ENCODE assay signal across 1 cellular context in genomic region chr4:100347241-100347640, GRCh38.
TF ChIP-seq lines count a peak whose summit lies in the region.

No MANE protein-coding gene starts in this region.

TF ChIP-seq in A549, 52 proteins besides CTCF, POLR2A, EP300 and RAD21 (continued from another document):
- TF ChIP-seq HMGXB4 (CRISPR knock-in tag; IDR thresholded peaks at IDR 0.05; ENCODE audit: borderline replicate concordance) (no peak), CBX2 (IDR thresholded peaks at IDR 0.05; ENCODE audit: borderline replicate concordance, low read depth) (no peak), JUN (IDR thresholded peaks at IDR 0.05) (no peak), HEYL (CRISPR knock-in tag; IDR thresholded peaks at IDR 0.05) (no peak), REST (IDR thresholded peaks at IDR 0.05) (no peak), ZSCAN20 (CRISPR knock-in tag; IDR thresholded peaks at IDR 0.05) (no peak), EHF (CRISPR knock-in tag; IDR thresholded peaks at IDR 0.05) (no peak), EHMT2 (IDR thresholded peaks at IDR 0.05; ENCODE audit: low read depth) (no peak), RFX5 (IDR thresholded peaks at IDR 0.05) (no peak), HDAC2 (IDR thresholded peaks at IDR 0.05) (no peak), FOSL2 (IDR thresholded peaks at IDR 0.05) (no peak), FOSL2 (CRISPR knock-in tag; IDR thresholded peaks at IDR 0.05) (no peak), FOSB (CRISPR knock-in tag; IDR thresholded peaks at IDR 0.05) (no peak)
